Comparison of ENCODE assay signal across 9 cellular contexts in genomic region chrX:13742397-13743176, GRCh38. TPM values are rescaled to one million over a fixed set of nuclear protein-coding genes. Genes with fewer than 3 reads are reported as not detected.
DNase-seq lines count a peak whose midpoint lies in the region; ATAC-seq, FAIRE-seq and TF ChIP-seq lines count a peak whose summit lies in the region.
"Had no signal": no experiment of that assay in that cellular context is flagged by ENCODE, and none has a peak within 500 bp of the region (broad histone marks: within the 10 kb centered on the region; RNA-seq: fewer than 3 reads in every experiment).

No MANE protein-coding gene starts in this region.

- H3K27me3 ChIP-seq in astrocyte (ENCODE audit: insufficient read depth, low read length) = no peaks in the 10 kb centered on the region
- H3K27me3 ChIP-seq in ovary = no peaks in the 10 kb centered on the region
- H3K27me3 ChIP-seq in ascending aorta = no peaks in the 10 kb centered on the region

- TF ChIP-seq CTCF in GM10266 (IDR thresholded peaks at IDR 0.05; ENCODE audit: control insufficient read depth, insufficient read depth, low read depth, missing control alignments) (no peak), astrocyte (IDR thresholded peaks at IDR 0.05; ENCODE audit: insufficient read depth, low read depth, low read length) (no peak), ovary (IDR thresholded peaks at IDR 0.05) (no peak), ascending aorta (IDR thresholded peaks at IDR 0.05) (no peak)

- no peak for TF ChIP-seq EP300 in ovary (IDR thresholded peaks at IDR 0.05)

- H3K4me3 ChIP-seq in astrocyte (ENCODE audit: insufficient read depth, low read depth, low read length) = no peak overlapping the region
- no peak overlapping the region for H3K4me3 ChIP-seq in ovary
- H3K4me3 ChIP-seq in ascending aorta = no peak overlapping the region

- 70 to 84% (median 79%) methylated on average over 13 of the region's 13 CpGs for WGBS in ovary, 3 donors

- H3K4me1 ChIP-seq in astrocyte (ENCODE audit: insufficient read depth, low read length) (no peaks in the 10 kb centered on the region), ovary (ENCODE audit: insufficient read depth) (no peaks in the 10 kb centered on the region), ascending aorta (no peaks in the 10 kb centered on the region)

- H3K36me3 ChIP-seq in KOPT-K1 (ENCODE audit: insufficient read depth, low read length) (peaks cover 53% of the 10 kb centered on the region), astrocyte (ENCODE audit: insufficient read depth, low read length) (peaks cover 2% of the 10 kb centered on the region), ovary (no peaks in the 10 kb centered on the region), ascending aorta (peaks cover 8 to 42% of the 10 kb centered on the region in 2 donors)

- no peak overlapping the region for H3K4me2 ChIP-seq in astrocyte (ENCODE audit: low read length)

- peak; percentile 93 for ATAC-seq in GM21576 (IDR thresholded peaks at IDR 0.05; ENCODE audit: unreplicated experiment)

- DNase-seq in GM10266 (ENCODE audit: extremely low spot score) (peak; percentile 50), astrocyte (ENCODE audit: low read depth) (no peak), ovary (no peak), ascending aorta (ENCODE audit: low spot score in 2 of 2) (no peak)
- DNase-seq in stimulated activated CD4-positive, alpha-beta T cell treated with anti-CD3 and anti-CD28 coated beads, Interleukin-4, amount 100 ng/mL, for 48 hours (ENCODE audit: low read depth in 2 of 2) = peak; percentile 14 to 37
- DNase-seq in activated CD8-positive, alpha-beta memory T cell treated with anti-CD3 and anti-CD28 coated beads for 24 hours = no peak

- no peaks in the 10 kb centered on the region for H3K9me3 ChIP-seq in KOPT-K1 (ENCODE audit: insufficient read depth, low read length, poor library complexity, severe bottlenecking)
- no peaks in the 10 kb centered on the region for H3K9me3 ChIP-seq in astrocyte (ENCODE audit: insufficient read depth, low read depth, low read length)
- H3K9me3 ChIP-seq in ovary = no peaks in the 10 kb centered on the region
- H3K9me3 ChIP-seq in ascending aorta = no peaks in the 10 kb centered on the region

- no peak overlapping the region for H2AFZ ChIP-seq in astrocyte (ENCODE audit: low read depth, low read length)

- peaks cover 9% of the 10 kb centered on the region for H3K4me1 Mint-ChIP-seq in astrocyte (ENCODE audit: low read depth, unreplicated experiment)

- H3K27ac Mint-ChIP-seq in astrocyte (ENCODE audit: unreplicated experiment) = peak overlapping the region; percentile 53

- peak overlapping the region; percentile 64 for H3K27ac ChIP-seq in KOPT-K1 (ENCODE audit: low read depth, low read length, poor library complexity, severe bottlenecking)
- no peak overlapping the region for H3K27ac ChIP-seq in astrocyte (ENCODE audit: low read depth, low read length)
- H3K27ac ChIP-seq in ovary = no peak overlapping the region
- H3K27ac ChIP-seq in ascending aorta = no peak overlapping the region

- no peaks in the 10 kb centered on the region for H3K79me2 ChIP-seq in astrocyte (ENCODE audit: insufficient read depth, low read length)

- H3K9me3 Mint-ChIP-seq in astrocyte (ENCODE audit: unreplicated experiment) = no peaks in the 10 kb centered on the region

- intact Hi-C loops in ovary (cut with DNase I) = no loop called here
- intact Hi-C loops in ascending aorta (cut with DNase I) = no loop called here

- no peaks in the 10 kb centered on the region for H3K27me3 Mint-ChIP-seq in astrocyte (ENCODE audit: low read depth, unreplicated experiment)

- H3K36me3 Mint-ChIP-seq in astrocyte (ENCODE audit: low read depth, unreplicated experiment) = no peaks in the 10 kb centered on the region

- no peak for TF ChIP-seq POLR2A in ovary (IDR thresholded peaks at IDR 0.05)

- peak; percentile 93 for FAIRE-seq in astrocyte (lab: Jason Lieb, UNC)
- FAIRE-seq: endometrium had no signal

- no peak overlapping the region for H3K4me3 Mint-ChIP-seq in astrocyte (ENCODE audit: unreplicated experiment)

- no peaks in the 10 kb centered on the region for H4K20me1 ChIP-seq in astrocyte (ENCODE audit: insufficient read depth, low read length)

- no peak overlapping the region for H3K9ac ChIP-seq in astrocyte (ENCODE audit: low read length)

RNA-seq across cellular contexts. Expression of gene OFD1, which starts 8.0 kb away (rescaled TPM):
- total RNA-seq in astrocyte (16.1 and 22.0 TPM in 2 replicates), ovary (10 to 100 TPM; 27.0 to 35.7 (median 33.7) TPM), ascending aorta (8.4 TPM)
- polyA plus RNA-seq in ovary = 10 to 100 TPM; 21.8 to 22.2 TPM

RNA-seq across cellular contexts. Expression of gene TRAPPC2, which starts 8.2 kb away (rescaled TPM):
- total RNA-seq in astrocyte (16.6 and 17.0 TPM in 2 replicates), ovary (10 to 100 TPM; 18.6 to 26.5 (median 21.1) TPM), ascending aorta (8.0 TPM)
- polyA plus RNA-seq in ovary = 10 to 100 TPM; 10.7 to 11.2 TPM

RNA-seq across cellular contexts. Expression of gene RAB9A, which starts 53.7 kb away (rescaled TPM):
- 31.2 and 34.2 TPM in 2 replicates for total RNA-seq in astrocyte
- total RNA-seq in ovary = 10 to 100 TPM; 22.3 to 37.2 (median 26.2) TPM
- polyA plus RNA-seq in ovary = 10 to 100 TPM; 29.2 to 46.3 TPM
- total RNA-seq in ascending aorta = 1.5 TPM

Comparison
In these comparisons a context has a peak if more than half of its experiments do, and no peak if none do; other contexts are left out.
1. DNase-seq: peak in GM10266 (single experiment) and stimulated activated CD4-positive, alpha-beta T cell treated with anti-CD3 and anti-CD28 coated beads, Interleukin-4, amount 100 ng/mL, for 48 hours (2 of 2); none in astrocyte (single experiment), ovary (0 of 5), ascending aorta (0 of 2) and activated CD8-positive, alpha-beta memory T cell treated with anti-CD3 and anti-CD28 coated beads for 24 hours (single experiment).